Comparison of ENCODE assay signal across 12 cellular contexts in genomic region chr5:124663101-124663506, GRCh38.
A peak's percentile ranks its signal among the peaks of the same experiment; 100 is the strongest.
DNase-seq lines count a peak whose midpoint lies in the region; ATAC-seq, FAIRE-seq and TF ChIP-seq lines count a peak whose summit lies in the region.
"Had no signal": no experiment of that assay in that cellular context is flagged by ENCODE, and none has a peak within 500 bp of the region (broad histone marks: within the 10 kb centered on the region; RNA-seq: fewer than 3 reads in every experiment).

No MANE protein-coding gene starts in this region.

- H3K9ac ChIP-seq in HCT116 (ENCODE audit: low read length) (peak overlapping the region; percentile 48), mesenchymal stem cell (ENCODE audit: low read length) (no peak overlapping the region)

- ATAC-seq in HCT116 (peak; percentile 55), WTC11 (peak; percentile 12)

- H3K9me3 ChIP-seq in HCT116 (ENCODE audit: control insufficient read depth in 1 of 2, insufficient read depth in 1 of 2, low read depth in 1 of 2, low read length in 2 of 2): no peaks in the 10 kb centered on the region
- no peaks in the 10 kb centered on the region for H3K9me3 ChIP-seq in mesenchymal stem cell (ENCODE audit: control insufficient read depth, low read length)
- H3K9me3 ChIP-seq in ovary: no peaks in the 10 kb centered on the region
- H3K9me3 ChIP-seq: Peyer's patch had no signal

- no peaks in the 10 kb centered on the region for H3K9me2 ChIP-seq in HCT116 (ENCODE audit: insufficient read depth)

- intact Hi-C loops in HCT116 (cut with micrococcal nuclease): no loop called here
- intact Hi-C loops in ovary (cut with DNase I): no loop called here

- CTCF ChIA-PET in HCT116 (lab: Charles Lee) (no interaction called here), WTC11 (lab: Charles Lee) (no interaction called here)

- no peak for TF ChIP-seq EP300 in ovary (IDR thresholded peaks at IDR 0.05)

- H3K9me3 Mint-ChIP-seq in WTC11: no peaks in the 10 kb centered on the region

- H3K79me2 ChIP-seq in HCT116 (ENCODE audit: insufficient read depth, low read length): no peaks in the 10 kb centered on the region

- peaks cover 87% of the 10 kb centered on the region for H3K4me1 Mint-ChIP-seq in WTC11

- no peaks in the 10 kb centered on the region for H3K27me3 ChIP-seq in HCT116 (ENCODE audit: insufficient read depth, low read length)
- no peaks in the 10 kb centered on the region for H3K27me3 ChIP-seq in mesenchymal stem cell (ENCODE audit: control insufficient read depth in 1 of 2, insufficient read depth in 1 of 2, low read length in 2 of 2)
- no peaks in the 10 kb centered on the region for H3K27me3 ChIP-seq in ovary
- H3K27me3 ChIP-seq: Peyer's patch had no signal

- no peak overlapping the region for H3K4me3 Mint-ChIP-seq in WTC11

- H3K18ac ChIP-seq in mesenchymal stem cell (ENCODE audit: low read depth in 1 of 2, low read length in 2 of 2): peak overlapping the region; percentile 92 to 96

- H2AFZ ChIP-seq in HCT116 (ENCODE audit: low read depth, low read length, poor library complexity, severe bottlenecking) (no peak overlapping the region), mesenchymal stem cell (ENCODE audit: low read depth, low read length) (no peak overlapping the region)

- RAD21 ChIA-PET in HCT116 (lab: Charles Lee; ENCODE audit: low non-redundant PET in 1 of 2, low total read pairs in 2 of 2, uncharacterized antibody in 2 of 2, unreplicated experiment in 2 of 2): interaction anchor here in 1 of 2 experiments (1.0 kb wide), 1 partner anchor 86 kb away, joined by 3 read pairs; no protein-coding TSS in a partner anchor

- H4K91ac ChIP-seq in mesenchymal stem cell (ENCODE audit: low read length): peak overlapping the region; percentile 82

- peak overlapping the region in 1 of 2 experiments; percentile 60 for H3K4ac ChIP-seq in mesenchymal stem cell (ENCODE audit: low read depth in 1 of 2, low read length in 2 of 2)

- H2BK120ac ChIP-seq in mesenchymal stem cell (ENCODE audit: low read depth, low read length): peak overlapping the region; percentile 88

- BruUV-seq in HCT116 (replicated peaks; lab: Mats Ljungman, UMichigan): no TSS peak

- H3K27ac ChIP-seq in 22Rv1 (peak overlapping the region; percentile 73), HCT116 (ENCODE audit: low read depth, low read length) (peak overlapping the region; percentile 78; the same call in 1 of the 2 replicates), mesenchymal stem cell (ENCODE audit: low read length, poor library complexity, severe bottlenecking) (peak overlapping the region; percentile 91), ovary (no peak overlapping the region)

- H4K20me1 ChIP-seq in HCT116 (ENCODE audit: insufficient read depth): no peaks in the 10 kb centered on the region

- WGBS in mesenchymal stem cell: 38% methylated on average over 4 of the region's 5 CpGs
- WGBS in ovary, 3 donors: 59 to 83% (median 66%) methylated on average over 5 of the region's 5 CpGs

- peaks cover 4% of the 10 kb centered on the region for H3K79me1 ChIP-seq in mesenchymal stem cell (replicated peaks; ENCODE audit: low read length, poor library complexity, severe bottlenecking)

- no peak overlapping the region for H3K27ac Mint-ChIP-seq in WTC11

- peak overlapping the region in 1 of 2 experiments; percentile 94 for H3K23ac ChIP-seq in mesenchymal stem cell (ENCODE audit: low read length in 2 of 2)

- peaks cover 13% of the 10 kb centered on the region for H3K27me3 Mint-ChIP-seq in WTC11 (ENCODE audit: low read depth)

- TF ChIP-seq CTCF in 22Rv1 (IDR thresholded peaks at IDR 0.05) (no peak), HCT116 (IDR thresholded peaks at IDR 0.05 in 2 of 3, conservative IDR thresholded peaks at IDR 0.05 in 1 of 3; ENCODE audit: borderline replicate concordance in 1 of 3, insufficient read depth in 1 of 3, low read depth in 2 of 3, low read length in 2 of 3) (no peak), WTC11 (IDR thresholded peaks at IDR 0.05) (no peak), ovary (IDR thresholded peaks at IDR 0.05) (no peak)

- H3K4me2 ChIP-seq in HCT116 (ENCODE audit: low read length) (peak overlapping the region; percentile 70), mesenchymal stem cell (ENCODE audit: low read length, poor library complexity, severe bottlenecking) (no peak overlapping the region)

- no peak overlapping the region for H2BK15ac ChIP-seq in mesenchymal stem cell (ENCODE audit: low read depth, poor library complexity, severe bottlenecking)

- 0 out of 2 replicates have a peak, but pooled peaks have one; percentile 13 for TF ChIP-seq RAD21 in HCT116 (IDR thresholded peaks at IDR 0.05; ENCODE audit: low read depth)

- H3K4me1 ChIP-seq in HCT116 (ENCODE audit: control insufficient read depth in 1 of 2, insufficient read depth in 2 of 2, low read length in 2 of 2) (peaks cover 52 to 71% of the 10 kb centered on the region in 2 experiments), mesenchymal stem cell (ENCODE audit: control insufficient read depth, insufficient read depth, low read depth, low read length) (peaks cover 9% of the 10 kb centered on the region), ovary (ENCODE audit: insufficient read depth) (peaks cover 10% of the 10 kb centered on the region)

- TF ChIP-seq POLR2A in HCT116 (IDR thresholded peaks at IDR 0.05; ENCODE audit: borderline replicate concordance, extremely low read depth, insufficient read depth, insufficient read length) (no peak), ovary (IDR thresholded peaks at IDR 0.05) (no peak)

- POLR2A ChIA-PET in HCT116 (lab: Charles Lee): no interaction called here
- POLR2A ChIA-PET in WTC11 (lab: Charles Lee): no interaction called here

- H2BK5ac ChIP-seq in mesenchymal stem cell (ENCODE audit: low read depth, low read length, poor library complexity, severe bottlenecking): no peak overlapping the region

- H2BK12ac ChIP-seq in mesenchymal stem cell (ENCODE audit: low read length in 2 of 2): peak overlapping the region; percentile 91 to 95

- peak overlapping the region; percentile 81 for H4K8ac ChIP-seq in mesenchymal stem cell (ENCODE audit: low read length)

- peak overlapping the region; percentile 97 for H2AK5ac ChIP-seq in mesenchymal stem cell (ENCODE audit: low read length, severe bottlenecking)

- no peaks in the 10 kb centered on the region for H3K36me3 Mint-ChIP-seq in WTC11

- 0 out of 4 replicates have a peak overlapping the region, but pooled peaks of 1 of the 2 experiments have one; percentile 38 for H3K4me3 ChIP-seq in HCT116 (replicated peaks in 1 of 2; ENCODE audit: low read depth in 1 of 2, low read length in 2 of 2)
- no peak overlapping the region for H3K4me3 ChIP-seq in mesenchymal stem cell (ENCODE audit: insufficient read depth in 1 of 2, low read depth in 1 of 2, low read length in 2 of 2)
- no peak overlapping the region for H3K4me3 ChIP-seq in ovary
- H3K4me3 ChIP-seq: Peyer's patch had no signal

- no peak for DNase-seq in HCT116 (ENCODE audit: low read depth, low spot score)
- no peak for DNase-seq in WTC11 (ENCODE audit: low spot score)
- DNase-seq in mesenchymal stem cell: peak; percentile 51
- no peak for DNase-seq in occipital lobe (lab: John Stamatoyannopoulos, UW)
- no peak for DNase-seq in RCC 7860 (ENCODE audit: low spot score)
- DNase-seq in DMS79 (lab: John Stamatoyannopoulos, UW): no peak
- no peak for DNase-seq in ovary
- DNase-seq: aorta; NCI-H2029 treated with DMSO at 0.1 percent for 48 hours; Peyer's patch; stimulated activated CD4-positive, alpha-beta T cell treated with anti-CD3 and anti-CD28 coated beads, Interleukin-4, amount 100 ng/mL, for 24 hours had no signal

- H3K14ac ChIP-seq in mesenchymal stem cell (ENCODE audit: low read length in 2 of 2): peak overlapping the region in 1 of 2 experiments; percentile 90

- FAIRE-seq in RCC 7860 (lab: Jason Lieb, UNC): no peak

- H3K36me3 ChIP-seq in HCT116 (ENCODE audit: control insufficient read depth in 1 of 2, insufficient read depth in 2 of 2, low read length in 2 of 2) (no peaks in the 10 kb centered on the region), mesenchymal stem cell (ENCODE audit: control insufficient read depth in 1 of 2, insufficient read depth in 2 of 2, low read depth in 1 of 2, low read length in 2 of 2) (no peaks in the 10 kb centered on the region), ovary (no peaks in the 10 kb centered on the region)
- H3K36me3 ChIP-seq: Peyer's patch had no signal

TF ChIP-seq in HCT116, 20 proteins besides CTCF, POLR2A, EP300 and RAD21 (continues in another document):
- no peak for TF ChIP-seq EGR1 (IDR thresholded peaks at IDR 0.05; ENCODE audit: low read depth)
- no peak for TF ChIP-seq FOSL1 (IDR thresholded peaks at IDR 0.05; ENCODE audit: low read depth)
- 0 out of 2 replicates have a peak, but pooled peaks have one; percentile 22 for TF ChIP-seq SP1 (IDR thresholded peaks at IDR 0.05; ENCODE audit: low read depth)

TF ChIP-seq in WTC11, 78 proteins besides CTCF, POLR2A, EP300 and RAD21 (continues in another document):
- no peak for TF ChIP-seq MLX (CRISPR knock-in tag; IDR thresholded peaks at IDR 0.05)
- TF ChIP-seq ERG (CRISPR knock-in tag; IDR thresholded peaks at IDR 0.05): no peak
- TF ChIP-seq TCF7 (CRISPR knock-in tag; IDR thresholded peaks at IDR 0.05; ENCODE audit: low read depth): no peak
- no peak for TF ChIP-seq KAT7 (CRISPR knock-in tag; IDR thresholded peaks at IDR 0.05; ENCODE audit: borderline replicate concordance)
- TF ChIP-seq ATF3 (CRISPR knock-in tag; conservative IDR thresholded peaks at IDR 0.05): no peak
- TF ChIP-seq ETV6 (CRISPR knock-in tag; IDR thresholded peaks at IDR 0.05): no peak

Comparison
In these comparisons a context has a peak if more than half of its experiments do, and no peak if none do; other contexts are left out.
1. H3K27ac ChIP-seq: peak in 22Rv1 (single experiment), HCT116 (single experiment) and mesenchymal stem cell (single experiment); none in ovary (0 of 2).